ENCODE assay signal across 10 cellular contexts in the genomic region with DNA sequence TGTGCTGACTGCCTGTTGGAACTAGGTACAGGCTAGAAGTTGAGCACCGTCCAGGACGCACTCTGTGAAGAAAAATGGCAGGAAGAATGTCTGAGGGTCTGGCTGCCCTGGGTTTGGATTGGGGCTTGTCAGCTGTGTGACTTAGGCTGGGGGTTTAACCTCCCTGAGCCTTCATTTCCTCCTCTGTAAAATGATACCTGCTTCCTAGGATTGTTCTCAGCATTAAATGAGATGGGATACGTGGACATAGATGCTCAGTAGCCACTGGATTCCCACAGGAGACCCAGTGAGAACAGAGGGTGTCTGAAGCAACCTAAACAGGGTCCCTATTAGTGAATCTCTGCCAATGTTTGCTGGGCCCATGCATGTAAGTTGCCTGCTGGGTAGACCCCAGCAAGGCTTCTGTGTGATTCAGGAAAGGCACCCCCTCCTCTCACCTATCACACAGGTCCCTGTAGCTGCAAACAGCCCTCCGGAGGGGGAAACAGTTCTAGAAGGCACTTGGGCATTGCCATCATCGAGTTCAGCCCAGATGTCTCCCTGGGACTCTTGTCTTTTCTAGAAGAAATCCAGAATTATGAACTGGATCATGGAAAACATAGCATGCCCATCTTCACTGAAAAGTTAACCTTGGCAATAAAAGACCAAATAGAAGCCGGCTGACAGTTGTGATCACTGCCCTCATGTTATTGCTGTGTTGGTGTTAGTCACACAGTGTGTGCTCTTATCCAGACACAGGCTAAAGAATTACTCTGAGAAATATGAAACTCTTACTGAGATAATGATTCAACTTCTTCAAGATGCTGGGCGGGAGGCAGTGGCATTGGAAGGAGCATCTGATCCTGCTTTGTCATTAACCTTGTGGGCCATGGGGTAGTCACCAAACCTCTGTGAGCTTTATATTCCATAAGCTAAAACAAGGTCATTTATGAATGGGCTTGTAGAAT.
DNase-seq lines count a peak whose midpoint lies in the region; ATAC-seq, FAIRE-seq and TF ChIP-seq lines count a peak whose summit lies in the region.
"Had no signal": no experiment of that assay in that cellular context is flagged by ENCODE, and none has a peak within 500 bp of the region (broad histone marks: within the 10 kb centered on the region; RNA-seq: fewer than 3 reads in every experiment).

No MANE protein-coding gene starts in this region.

- 18 to 50% (median 29%) methylated on average over 7 of the region's 7 CpGs for WGBS in small intestine, 3 donors

- H3K79me2 ChIP-seq in fibroblast of lung (ENCODE audit: control insufficient read depth, insufficient read depth, low read length), result no peaks in the 10 kb centered on the region

- no peak for ATAC-seq in GM18517 (IDR thresholded peaks at IDR 0.05; ENCODE audit: unreplicated experiment)

- H4K20me1 ChIP-seq in fibroblast of lung (ENCODE audit: control insufficient read depth, extremely low read depth, insufficient read depth, low read length), result no peaks in the 10 kb centered on the region

- H3K4me3 ChIP-seq in fibroblast of lung (replicated peaks in 1 of 4; ENCODE audit: control extremely low read depth in 1 of 4, insufficient read depth in 1 of 4, low read depth in 3 of 4, low read length in 4 of 4) (no peak overlapping the region), small intestine (ENCODE audit: low read depth in 1 of 2, low read length in 2 of 2) (no peak overlapping the region), BE2C (ENCODE audit: low read depth, low read length) (no peak overlapping the region)

- no peak overlapping the region for H3K4me2 ChIP-seq in fibroblast of lung (ENCODE audit: extremely low read depth, insufficient read depth, low read length)

- no peak overlapping the region for H3K9ac ChIP-seq in fibroblast of lung (ENCODE audit: insufficient read depth, low read length)

- no peaks in the 10 kb centered on the region for H3K9me3 ChIP-seq in fibroblast of lung (ENCODE audit: control insufficient read depth, insufficient read depth, low read depth, low read length)
- no peaks in the 10 kb centered on the region for H3K9me3 ChIP-seq in small intestine (ENCODE audit: control insufficient read depth, low read depth)
- H3K9me3 ChIP-seq in BE2C, result no peaks in the 10 kb centered on the region

- no peaks in the 10 kb centered on the region for H3K27me3 ChIP-seq in fibroblast of lung (ENCODE audit: control insufficient read depth, insufficient read depth, low read length)
- peaks cover 0 to 2% of the 10 kb centered on the region in 2 donors for H3K27me3 ChIP-seq in small intestine (ENCODE audit: control insufficient read depth in 2 of 2, insufficient read depth in 2 of 2, low read length in 2 of 2)
- H3K27me3 ChIP-seq in BE2C, result no peaks in the 10 kb centered on the region

- TF ChIP-seq CTCF in fibroblast of lung (conservative IDR thresholded peaks at IDR 0.05 in 1 of 2, IDR thresholded peaks at IDR 0.05 in 1 of 2; ENCODE audit: low read depth in 1 of 2, low read length in 2 of 2) (no peak), BE2C (IDR thresholded peaks at IDR 0.05; ENCODE audit: low read depth, low read length) (no peak)

- no peak overlapping the region for H2AFZ ChIP-seq in fibroblast of lung (ENCODE audit: low read length)

- peak; percentile 63 for DNase-seq in Daoy (ENCODE audit: low read depth)
- DNase-seq in RCC 7860 (ENCODE audit: low spot score), result peak; percentile 86
- DNase-seq in fibroblast of lung (ENCODE audit: low read depth in 2 of 2), result peak; percentile 53 to 78
- DNase-seq in small intestine, result peak; percentile 58
- no peak for DNase-seq in iPS-NIHi11 (ENCODE audit: low spot score)
- no peak for DNase-seq in BE2C
- no peak for DNase-seq in superior temporal gyrus (ENCODE audit: extremely low spot score)
- DNase-seq: activated CD4-positive, alpha-beta T cell treated with anti-CD3 and anti-CD28 coated beads, Interleukin-2, amount 10 ng/mL, durations not matched to agents 24 days and 14 days; occipital lobe had no signal

- H3K4me1 ChIP-seq in fibroblast of lung (ENCODE audit: control insufficient read depth, extremely low read depth, insufficient read depth, low read length) (peaks cover 32% of the 10 kb centered on the region), small intestine (ENCODE audit: control insufficient read depth in 2 of 2, insufficient read depth in 1 of 2, low read depth in 1 of 2, low read length in 1 of 2) (peaks cover 18 to 32% of the 10 kb centered on the region in 2 donors), BE2C (peaks cover 60% of the 10 kb centered on the region)

- H3K27ac ChIP-seq in fibroblast of lung (ENCODE audit: insufficient read depth, low read length) (no peak overlapping the region), small intestine (ENCODE audit: low read depth in 1 of 2, low read length in 1 of 2) (peak overlapping the region; percentile 43 to 88)

- H3K36me3 ChIP-seq in fibroblast of lung (ENCODE audit: control insufficient read depth, insufficient read depth, low read length) (no peaks in the 10 kb centered on the region), small intestine (ENCODE audit: control insufficient read depth in 2 of 2, insufficient read depth in 2 of 2, low read length in 2 of 2) (no peaks in the 10 kb centered on the region), BE2C (peaks cover 14% of the 10 kb centered on the region)

- FAIRE-seq in RCC 7860 (lab: Jason Lieb, UNC) (peak; percentile 93), small intestine (lab: Jason Lieb, UNC) (no peak)

Comparison
In these comparisons a context has a peak if more than half of its experiments do, and no peak if none do; other contexts are left out.
1. DNase-seq: peak in Daoy (single experiment), RCC 7860 (single experiment), fibroblast of lung (2 of 2) and small intestine (single experiment); none in iPS-NIHi11 (single experiment), BE2C (single experiment) and superior temporal gyrus (single experiment).